ENCODE assay signal across 8 cellular contexts in the genomic region with DNA sequence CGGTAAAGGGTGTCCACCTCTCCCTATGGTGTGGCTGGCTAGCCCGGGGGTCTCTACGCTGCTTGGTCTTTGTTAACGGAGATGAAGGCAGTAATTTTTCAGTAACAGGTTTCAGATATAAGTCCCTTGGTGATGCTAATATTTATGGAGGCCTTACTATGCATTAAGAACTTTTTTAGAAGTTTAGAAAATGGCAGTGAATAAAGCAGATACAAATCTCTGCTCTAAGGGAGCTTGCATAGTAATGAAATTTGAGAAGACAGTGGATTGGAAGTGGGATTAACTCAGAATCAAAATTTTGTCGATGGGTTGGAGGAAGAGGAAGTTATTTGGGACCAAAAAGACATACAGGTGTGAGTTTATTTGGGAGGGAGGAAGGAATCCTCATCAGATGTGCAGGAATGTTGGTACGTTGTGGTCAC. TPM values are rescaled to one million over a fixed set of nuclear protein-coding genes. Genes with fewer than 3 reads are reported as not detected.
A peak's percentile ranks its signal among the peaks of the same experiment; 100 is the strongest.
DNase-seq lines count a peak whose midpoint lies in the region; ATAC-seq and TF ChIP-seq lines count a peak whose summit lies in the region.

No MANE protein-coding gene starts in this region.

- H3K4me1 ChIP-seq in testis: peaks cover 15% of the 10 kb centered on the region

- TF ChIP-seq CTCF in testis (IDR thresholded peaks at IDR 0.05): no peak

- 1 to 3% methylated on average over 6 of the region's 6 CpGs for WGBS in testis, 2 donors

- no peaks in the 10 kb centered on the region for H3K9me3 ChIP-seq in testis

- H3K4me1 Mint-ChIP-seq in activated CD4-positive, alpha-beta T cell treated with anti-CD3 and anti-CD28 coated beads for 36 hours: peaks cover 41% of the 10 kb centered on the region
- H3K4me1 Mint-ChIP-seq in activated CD8-positive, alpha-beta T cell treated with anti-CD3 and anti-CD28 coated beads, Interleukin-2, amount 10 ng/mL, durations not matched to agents 7 days and 5 days (ENCODE audit: low read depth): peaks cover 31% of the 10 kb centered on the region
- H3K4me1 Mint-ChIP-seq in immature natural killer cell: peaks cover 34 to 72% of the 10 kb centered on the region in 2 donors

- DNase-seq in activated CD4-positive, alpha-beta T cell treated with anti-CD3 and anti-CD28 coated beads for 36 hours: no peak
- no peak for DNase-seq in activated CD4-positive, alpha-beta T cell treated with anti-CD3 and anti-CD28 coated beads for 4 hours
- DNase-seq in activated CD8-positive, alpha-beta T cell treated with anti-CD3 and anti-CD28 coated beads, Interleukin-2, amount 10 ng/mL, durations not matched to agents 7 days and 5 days: no peak
- DNase-seq in immature natural killer cell (no peak), testis (no peak), glomerular visceral epithelial cell (ENCODE audit: extremely low spot score) (no peak), SK-N-DZ (ENCODE audit: low spot score) (no peak), iPS-NIHi11 (ENCODE audit: low spot score) (no peak)

- no peaks in the 10 kb centered on the region for H3K27me3 Mint-ChIP-seq in activated CD4-positive, alpha-beta T cell treated with anti-CD3 and anti-CD28 coated beads for 36 hours
- no peaks in the 10 kb centered on the region for H3K27me3 Mint-ChIP-seq in activated CD8-positive, alpha-beta T cell treated with anti-CD3 and anti-CD28 coated beads, Interleukin-2, amount 10 ng/mL, durations not matched to agents 7 days and 5 days (ENCODE audit: low read depth)
- peaks cover 7 to 18% (median 14%) of the 10 kb centered on the region in 3 donors for H3K27me3 Mint-ChIP-seq in immature natural killer cell (ENCODE audit: low read depth in 3 of 3)

- POLR2A ChIA-PET in activated CD4-positive, alpha-beta T cell treated with anti-CD3 and anti-CD28 coated beads for 36 hours (lab: Charles Lee): interaction anchor here (0.8 to 1.3 kb wide), 3 partner anchors 12 to 724 kb away, joined by 3 to 4 read pairs (median 4); partner anchors contain the start of gene MRPS33
- POLR2A ChIA-PET in activated CD8-positive, alpha-beta T cell treated with anti-CD3 and anti-CD28 coated beads, Interleukin-2, amount 10 ng/mL, durations not matched to agents 7 days and 5 days (lab: Charles Lee): interaction anchor here (0.6 to 5.9 kb wide), 9 partner anchors 10 to 726 kb away, joined by 3 to 40 read pairs (median 5); partner anchors contain the start of genes DENND11 and MRPS33

- no peak for TF ChIP-seq POLR2A in testis (IDR thresholded peaks at IDR 0.05)

- H3K27ac Mint-ChIP-seq in activated CD4-positive, alpha-beta T cell treated with anti-CD3 and anti-CD28 coated beads for 36 hours: peak overlapping the region; percentile 97
- peak overlapping the region; percentile 99 for H3K27ac Mint-ChIP-seq in activated CD8-positive, alpha-beta T cell treated with anti-CD3 and anti-CD28 coated beads, Interleukin-2, amount 10 ng/mL, durations not matched to agents 7 days and 5 days
- H3K27ac Mint-ChIP-seq in immature natural killer cell: peak overlapping the region; percentile 95 to 99 (median 98)

- no peaks in the 10 kb centered on the region for H3K27me3 ChIP-seq in testis

- CTCF ChIA-PET in activated CD4-positive, alpha-beta T cell treated with anti-CD3 and anti-CD28 coated beads for 36 hours (lab: Charles Lee): interaction anchor here (0.8 to 5.0 kb wide), 15 partner anchors 9 to 726 kb away, joined by 3 to 48 read pairs (median 5); partner anchors contain the start of genes DENND11 and WEE2
- CTCF ChIA-PET in activated CD8-positive, alpha-beta T cell treated with anti-CD3 and anti-CD28 coated beads, Interleukin-2, amount 10 ng/mL, durations not matched to agents 7 days and 5 days (lab: Charles Lee): interaction anchor here (0.7 to 11.7 kb wide), 30 partner anchors 9 to 927 kb away, joined by 3 to 187 read pairs (median 5); partner anchors contain the start of genes AGK, DENND11, MRPS33 and WEE2

- no peaks in the 10 kb centered on the region for H3K36me3 ChIP-seq in testis (ENCODE audit: low read depth, missing control alignments)

- no peaks in the 10 kb centered on the region for H3K9me3 Mint-ChIP-seq in activated CD4-positive, alpha-beta T cell treated with anti-CD3 and anti-CD28 coated beads for 36 hours (ENCODE audit: low read depth)
- H3K9me3 Mint-ChIP-seq in activated CD8-positive, alpha-beta T cell treated with anti-CD3 and anti-CD28 coated beads, Interleukin-2, amount 10 ng/mL, durations not matched to agents 7 days and 5 days (ENCODE audit: insufficient read depth): no peaks in the 10 kb centered on the region
- H3K9me3 Mint-ChIP-seq in immature natural killer cell: no peaks in the 10 kb centered on the region

- no peak for ATAC-seq in activated CD4-positive, alpha-beta T cell treated with anti-CD3 and anti-CD28 coated beads for 36 hours
- no peak for ATAC-seq in activated CD8-positive, alpha-beta T cell treated with anti-CD3 and anti-CD28 coated beads, Interleukin-2, amount 10 ng/mL, durations not matched to agents 7 days and 5 days

- peak overlapping the region; percentile 64 to 78 for H3K4me3 ChIP-seq in testis

- peak overlapping the region; percentile 96 for H3K4me3 Mint-ChIP-seq in activated CD4-positive, alpha-beta T cell treated with anti-CD3 and anti-CD28 coated beads for 36 hours
- peak overlapping the region; percentile 94 for H3K4me3 Mint-ChIP-seq in activated CD8-positive, alpha-beta T cell treated with anti-CD3 and anti-CD28 coated beads, Interleukin-2, amount 10 ng/mL, durations not matched to agents 7 days and 5 days
- peak overlapping the region; percentile 96 to 100 (median 99) for H3K4me3 Mint-ChIP-seq in immature natural killer cell

- peaks cover 41% of the 10 kb centered on the region for H3K36me3 Mint-ChIP-seq in activated CD4-positive, alpha-beta T cell treated with anti-CD3 and anti-CD28 coated beads for 36 hours (ENCODE audit: low read depth)
- H3K36me3 Mint-ChIP-seq in activated CD8-positive, alpha-beta T cell treated with anti-CD3 and anti-CD28 coated beads, Interleukin-2, amount 10 ng/mL, durations not matched to agents 7 days and 5 days (ENCODE audit: low read depth): peaks cover 39% of the 10 kb centered on the region
- peaks cover 9 to 19% (median 18%) of the 10 kb centered on the region in 3 donors for H3K36me3 Mint-ChIP-seq in immature natural killer cell

- peak overlapping the region; percentile 66 to 88 for H3K27ac ChIP-seq in testis

- intact Hi-C loops in activated CD4-positive, alpha-beta T cell treated with anti-CD3 and anti-CD28 coated beads for 36 hours (cut with DNase I, micrococcal nuclease): loop anchor here (1.0 to 10.0 kb wide), 10 partner anchors 36 to 1260 kb away; partner anchors contain the start of genes AGK (in 2 of the 2), DENND11 (in 1 of the 2), MRPS33 (in 1 of the 2) and NDUFB2 (in 1 of the 2)
- intact Hi-C loops in testis (cut with DNase I; ENCODE audit: low total_unique reads): no loop called here

RNA-seq across cellular contexts. Expression of gene SSBP1, which starts 0.4 kb away (rescaled TPM):
- total RNA-seq in activated CD4-positive, alpha-beta T cell treated with anti-CD3 and anti-CD28 coated beads for 36 hours: 100 to 1,000 TPM; 183 to 245 TPM
- 100 to 1,000 TPM; 138 to 140 TPM for total RNA-seq in activated CD8-positive, alpha-beta T cell treated with anti-CD3 and anti-CD28 coated beads, Interleukin-2, amount 10 ng/mL, durations not matched to agents 7 days and 5 days
- polyA plus RNA-seq in immature natural killer cell: 100 to 1,000 TPM; 268 to 349 (median 271) TPM
- 100 to 1,000 TPM; 131 to 148 TPM for total RNA-seq in testis
- 204 TPM for polyA plus RNA-seq in testis (ENCODE audit: insufficient read depth, low read depth, low replicate concordance)
- 337 and 389 TPM in 2 replicates for polyA plus RNA-seq in SK-N-DZ (2014; cell fraction: cytosol; rRNA removed)
- polyA plus RNA-seq in SK-N-DZ (2014; cell fraction: nucleus; rRNA removed): 269 and 271 TPM in 2 replicates

RNA-seq across cellular contexts. Expression of gene TAS2R3, which starts 25.3 kb away (rescaled TPM):
- 1 to 10 TPM in 1 of 2 experiments, under 1 TPM in 1; 0.69 to 1.1 TPM for total RNA-seq in activated CD4-positive, alpha-beta T cell treated with anti-CD3 and anti-CD28 coated beads for 36 hours
- under 1 TPM; 0.50 to 0.73 TPM for total RNA-seq in activated CD8-positive, alpha-beta T cell treated with anti-CD3 and anti-CD28 coated beads, Interleukin-2, amount 10 ng/mL, durations not matched to agents 7 days and 5 days
- not detected for polyA plus RNA-seq in immature natural killer cell
- 10 to 100 TPM; 10.4 to 12.3 TPM for total RNA-seq in testis
- 0.40 TPM for polyA plus RNA-seq in testis (ENCODE audit: insufficient read depth, low read depth, low replicate concordance)
- not detected in 2 replicates for polyA plus RNA-seq in SK-N-DZ (2014; cell fraction: cytosol; rRNA removed)
- 0.76 TPM in 1 of 2 replicates, not detected in the other for polyA plus RNA-seq in SK-N-DZ (2014; cell fraction: nucleus; rRNA removed)

RNA-seq across cellular contexts. Expression of gene WEE2, which starts 30.4 kb away (rescaled TPM):
- total RNA-seq in activated CD4-positive, alpha-beta T cell treated with anti-CD3 and anti-CD28 coated beads for 36 hours: not detected
- total RNA-seq in activated CD8-positive, alpha-beta T cell treated with anti-CD3 and anti-CD28 coated beads, Interleukin-2, amount 10 ng/mL, durations not matched to agents 7 days and 5 days: not detected
- not detected for polyA plus RNA-seq in immature natural killer cell
- 1 to 10 TPM in 1 of 2 donors, not detected in 1; 1.4 TPM for total RNA-seq in testis
- polyA plus RNA-seq in testis (ENCODE audit: insufficient read depth, low read depth, low replicate concordance): 0.20 TPM
- not detected in 2 replicates for polyA plus RNA-seq in SK-N-DZ (2014; cell fraction: cytosol; rRNA removed)
- polyA plus RNA-seq in SK-N-DZ (2014; cell fraction: nucleus; rRNA removed): 0.06 TPM in 1 of 2 replicates, not detected in the other

RNA-seq across cellular contexts. Expression of gene DENND11, which starts 36.6 kb away (rescaled TPM):
- total RNA-seq in activated CD4-positive, alpha-beta T cell treated with anti-CD3 and anti-CD28 coated beads for 36 hours: 10 to 100 TPM; 21.2 to 27.6 TPM
- total RNA-seq in activated CD8-positive, alpha-beta T cell treated with anti-CD3 and anti-CD28 coated beads, Interleukin-2, amount 10 ng/mL, durations not matched to agents 7 days and 5 days: 10 to 100 TPM; 22.9 to 23.3 TPM
- polyA plus RNA-seq in immature natural killer cell (10 to 100 TPM in 1 of 3 donors, 1 to 10 TPM in 2; 2.2 to 13.0 (median 9.6) TPM), testis (ENCODE audit: insufficient read depth, low read depth, low replicate concordance) (3.8 TPM)
- 1 to 10 TPM; 6.7 to 6.8 TPM for total RNA-seq in testis
- polyA plus RNA-seq in SK-N-DZ (2014; cell fraction: cytosol; rRNA removed): 17.2 and 19.5 TPM in 2 replicates
- polyA plus RNA-seq in SK-N-DZ (2014; cell fraction: nucleus; rRNA removed): 27.4 and 32.9 TPM in 2 replicates

RNA-seq across cellular contexts. Expression of gene TAS2R4, which starts 37.9 kb away (rescaled TPM):
- total RNA-seq in activated CD4-positive, alpha-beta T cell treated with anti-CD3 and anti-CD28 coated beads for 36 hours: under 1 TPM; 0.60 to 0.62 TPM
- total RNA-seq in activated CD8-positive, alpha-beta T cell treated with anti-CD3 and anti-CD28 coated beads, Interleukin-2, amount 10 ng/mL, durations not matched to agents 7 days and 5 days: 1 to 10 TPM in 1 of 2 experiments, under 1 TPM in 1; 0.74 to 1.0 TPM
- not detected for polyA plus RNA-seq in immature natural killer cell
- total RNA-seq in testis: 1 to 10 TPM; 6.8 to 8.2 TPM
- polyA plus RNA-seq in testis (ENCODE audit: insufficient read depth, low read depth, low replicate concordance): 0.71 TPM
- polyA plus RNA-seq in SK-N-DZ (2014; cell fraction: cytosol; rRNA removed): 0.15 TPM in 1 of 2 replicates, not detected in the other
- 0.41 and 0.62 TPM in 2 replicates for polyA plus RNA-seq in SK-N-DZ (2014; cell fraction: nucleus; rRNA removed)

Comparison
In these comparisons a context has a peak if more than half of its experiments do, and no peak if none do; other contexts are left out.
1. RNA of gene TAS2R3, which starts 25.3 kb away (total RNA-seq): 10.4 to 12.3 TPM in testis; 0.69 to 1.1 TPM in activated CD4-positive, alpha-beta T cell treated with anti-CD3 and anti-CD28 coated beads for 36 hours and 0.50 to 0.73 TPM in activated CD8-positive, alpha-beta T cell treated with anti-CD3 and anti-CD28 coated beads, Interleukin-2, amount 10 ng/mL, durations not matched to agents 7 days and 5 days; every median in the first group is over 4 times any median in the second.
2. Peak in every context shown above with its lines, with median percentiles within 50 percentile points of each other: H3K27ac Mint-ChIP-seq and H3K4me3 Mint-ChIP-seq.